9 cellular contexts compared by ENCODE assay signal in the genomic region with DNA sequence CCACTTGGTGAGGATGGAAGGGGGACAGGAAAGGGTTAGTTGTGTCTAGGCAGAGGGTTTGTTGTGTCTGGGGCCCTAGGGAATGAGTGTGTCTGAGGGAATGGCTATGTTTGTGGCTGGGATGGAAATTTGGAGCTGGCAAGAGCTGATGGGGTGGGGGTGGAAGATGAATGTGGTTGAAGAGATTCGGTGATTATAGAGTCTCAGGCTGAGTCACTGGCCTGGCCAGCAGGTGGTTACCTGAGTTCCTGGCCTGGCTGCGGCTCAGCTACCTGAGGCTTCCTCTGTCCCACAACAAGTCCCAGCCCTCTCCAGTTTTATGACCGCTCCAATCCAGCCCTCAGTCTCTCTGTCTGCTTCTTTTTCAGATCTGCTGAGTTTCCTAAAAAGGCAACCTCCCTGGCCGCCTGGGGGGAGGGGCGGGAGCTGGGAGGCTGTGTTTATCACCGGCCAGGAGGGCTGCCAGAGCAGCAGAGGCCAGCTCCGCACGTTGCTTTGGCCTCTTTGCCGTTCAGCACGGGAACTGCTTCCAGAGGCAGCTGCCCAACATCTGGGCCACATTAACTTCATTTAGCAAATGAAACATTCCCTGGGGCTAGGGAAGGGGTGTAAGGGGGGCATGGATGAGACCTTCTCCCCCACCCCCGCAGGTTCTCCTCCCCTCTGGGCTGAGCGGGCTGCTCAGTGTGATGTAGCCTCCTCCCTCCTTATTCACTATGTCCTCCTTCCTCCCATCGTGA. TPM values are rescaled to one million over a fixed set of nuclear protein-coding genes. Genes with fewer than 3 reads are reported as not detected.
DNase-seq lines count a peak whose midpoint lies in the region; ATAC-seq lines count a peak whose summit lies in the region.
"Had no signal": no experiment of that assay in that cellular context is flagged by ENCODE, and none has a peak within 500 bp of the region (broad histone marks: within the 10 kb centered on the region; RNA-seq: fewer than 3 reads in every experiment).

No MANE protein-coding gene starts in this region.

- DNase-seq in H7 = peak; percentile 73
- DNase-seq in astrocyte of the hippocampus (ENCODE audit: low read depth, low spot score) = peak; percentile 90
- no peak for DNase-seq in KBM-7
- DNase-seq in NCI-H748 treated with DMSO at 0.1 percent for 48 hours (lab: John Stamatoyannopoulos, UW) = no peak
- no peak for DNase-seq in Ammon's horn (ENCODE audit: low spot score)
- DNase-seq: hippocampal formation had no signal

- no peak for ATAC-seq in HG03025 (IDR thresholded peaks at IDR 0.05; ENCODE audit: low FRiP score, unreplicated experiment)

- in situ Hi-C loops in KBM-7 (cut with MboI; ENCODE audit: low pct_unique_long_range_greater_than_20kb, low sequenced_read_pairs) = no loop called here

- no peak overlapping the region for H3K4me3 ChIP-seq in H7 (ENCODE audit: insufficient read depth, low read depth, low read length)
- 0 out of 2 replicates have a peak overlapping the region, but pooled peaks have one; percentile 15 for H3K4me3 ChIP-seq in iPS-18c (ENCODE audit: insufficient read depth, low read depth, low read length)
- H3K4me3 ChIP-seq in skeletal muscle satellite cell (ENCODE audit: low read length) = no peak overlapping the region

- peaks cover 49% of the 10 kb centered on the region for H3K4me1 ChIP-seq in skeletal muscle satellite cell (ENCODE audit: control insufficient read depth, insufficient read depth, low read length)

- no peaks in the 10 kb centered on the region for H3K9me3 ChIP-seq in iPS-18c (ENCODE audit: control insufficient read depth, insufficient read depth, low read length)
- no peaks in the 10 kb centered on the region for H3K9me3 ChIP-seq in skeletal muscle satellite cell (replicated peaks; ENCODE audit: low read length)

- H3K36me3 ChIP-seq in H7 (replicated peaks; ENCODE audit: control insufficient read depth, insufficient read depth, low read length) (no peaks in the 10 kb centered on the region), skeletal muscle satellite cell (ENCODE audit: insufficient read depth, low read length) (no peaks in the 10 kb centered on the region)

- H3K27me3 ChIP-seq in H7 (ENCODE audit: control insufficient read depth, insufficient read depth, low read length) = no peaks in the 10 kb centered on the region; the same call in 1 of the 2 replicates
- H3K27me3 ChIP-seq in skeletal muscle satellite cell (ENCODE audit: control insufficient read depth, insufficient read depth, low read length) = no peaks in the 10 kb centered on the region

- H3K4me2 ChIP-seq in skeletal muscle satellite cell (ENCODE audit: low read length) = peak overlapping the region; percentile 39

- H3K9ac ChIP-seq in skeletal muscle satellite cell (ENCODE audit: low read depth, low read length) = peak overlapping the region; percentile 32

RNA-seq across cellular contexts. Expression of a gene that starts 21.8 kb away (rescaled TPM):
- 0.07 and 0.35 TPM in 2 replicates for total RNA-seq in H7 (2014; rRNA removed; shearing (Covaris generic))
- total RNA-seq in skeletal muscle satellite cell (2012; rRNA removed) = 71.7 and 83.9 TPM in 2 replicates

RNA-seq across cellular contexts. Expression of a gene that starts 48.3 kb away (rescaled TPM):
- total RNA-seq in H7 (2014; rRNA removed; shearing (Covaris generic)) = 2.3 and 6.9 TPM in 2 replicates
- total RNA-seq in skeletal muscle satellite cell (2012; rRNA removed) = 1.7 and 4.8 TPM in 2 replicates

Comparison
In these comparisons a context has a peak if more than half of its experiments do, and no peak if none do; other contexts are left out.
1. DNase-seq: peak in H7 (single experiment) and astrocyte of the hippocampus (single experiment); none in KBM-7 (single experiment), NCI-H748 treated with DMSO at 0.1 percent for 48 hours (single experiment) and Ammon's horn (single experiment).